1 cellular context compared by ENCODE assay signal in the genomic region with DNA sequence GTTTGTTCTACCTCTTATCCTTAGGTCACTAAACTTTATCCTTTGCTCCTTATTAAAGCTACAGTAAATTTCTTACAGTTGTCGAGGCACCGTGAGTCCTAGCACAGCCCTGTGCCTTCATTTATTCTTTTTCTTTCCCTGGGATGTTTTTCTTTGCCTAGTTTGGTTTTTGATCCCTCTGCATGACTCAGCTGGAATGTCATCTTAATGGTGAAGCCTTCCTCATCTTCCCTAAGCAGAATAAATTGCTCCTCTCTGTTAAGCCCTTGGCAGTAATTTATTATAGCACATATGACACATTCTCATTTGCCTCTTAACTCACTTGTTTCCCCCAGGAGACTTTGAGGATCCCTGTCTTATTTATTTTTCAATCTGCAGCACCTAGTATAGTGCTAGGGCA.
TF ChIP-seq lines count a peak whose summit lies in the region.

No MANE protein-coding gene starts in this region.

TF ChIP-seq in HepG2, 621 proteins besides CTCF, POLR2A, EP300 and RAD21:
- peak; percentile 65; the same call in 1 of the 2 replicates for TF ChIP-seq NFE2L2 (IDR thresholded peaks at IDR 0.05; ENCODE audit: low read length)
- no peak for TF ChIP-seq ZNF296 (CRISPR knock-in tag; conservative IDR thresholded peaks at IDR 0.05)
